Comparison of ENCODE assay signal across 10 cellular contexts in the genomic region with DNA sequence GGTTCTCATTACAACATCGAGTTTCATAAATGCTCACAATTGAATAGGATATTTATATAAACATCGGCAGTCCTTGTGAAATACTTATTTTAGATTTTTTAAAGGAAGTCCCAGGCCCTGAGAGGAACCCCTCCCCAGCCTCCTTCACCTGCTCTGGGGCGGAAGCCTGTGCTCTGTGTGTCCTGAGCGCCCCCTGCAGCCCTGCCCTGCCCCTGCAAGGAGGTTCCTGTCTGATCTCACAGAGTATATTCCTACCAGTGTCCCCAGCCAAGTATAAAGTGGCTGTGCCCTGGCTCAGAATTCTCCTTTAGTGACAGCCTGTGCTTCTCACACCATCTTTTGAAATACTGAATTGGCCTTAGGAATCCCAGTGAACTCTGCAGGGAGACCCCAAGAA.
DNase-seq lines count a peak whose midpoint lies in the region; ATAC-seq, FAIRE-seq and TF ChIP-seq lines count a peak whose summit lies in the region.
"Had no signal": no experiment of that assay in that cellular context is flagged by ENCODE, and none has a peak within 500 bp of the region (broad histone marks: within the 10 kb centered on the region; RNA-seq: fewer than 3 reads in every experiment).

No MANE protein-coding gene starts in this region.

- peak; percentile 67 for ATAC-seq in GM19463 (IDR thresholded peaks at IDR 0.05; ENCODE audit: unreplicated experiment)
- peak; percentile 62 for ATAC-seq in GM12878
- ATAC-seq in HG02571 (IDR thresholded peaks at IDR 0.05; ENCODE audit: unreplicated experiment) = no peak

- TF ChIP-seq CTCF in GM12878 (IDR thresholded peaks at IDR 0.05 in 2 of 3, conservative IDR thresholded peaks at IDR 0.05 in 1 of 3; ENCODE audit: control insufficient read depth in 2 of 3, extremely low read depth in 1 of 3, insufficient read depth in 1 of 3, low read depth in 3 of 3, low read length in 3 of 3) = peak; percentile 28 to 46 (median 32); a peak in 5 of 6 replicates

- TF ChIP-seq EP300 in GM12878 (IDR thresholded peaks at IDR 0.05; ENCODE audit: borderline replicate concordance in 1 of 2, control insufficient read depth in 1 of 2, low read depth in 2 of 2, low read length in 2 of 2) = no peak

- H3K27me3 ChIP-seq in GM12878 (replicated peaks in 1 of 2; ENCODE audit: control insufficient read depth in 2 of 2, insufficient read depth in 2 of 2, low read length in 1 of 2) = no peaks in the 10 kb centered on the region

- 0% methylated on average over 4 of the region's 4 CpGs for WGBS in GM12878 (ENCODE audit: insufficient coverage, insufficient replicate concordance, low lambda C conversion rate, missing lambda C conversion rate)

- TF ChIP-seq RAD21 in GM12878 (IDR thresholded peaks at IDR 0.05; ENCODE audit: insufficient read depth, low read depth, low read length) = no peak

- no peak overlapping the region for H3K4me2 ChIP-seq in GM12878 (ENCODE audit: control insufficient read depth, insufficient read depth)

- BruUV-seq in GM12878 (replicated peaks; lab: Mats Ljungman, UMichigan) = no TSS peak

- no peak overlapping the region for H3K9ac ChIP-seq in GM12878 (ENCODE audit: control insufficient read depth, insufficient read depth, low read length)

- no peaks in the 10 kb centered on the region for H3K4me1 ChIP-seq in GM12878 (ENCODE audit: control insufficient read depth, insufficient read depth, low read length)

- H4K20me1 ChIP-seq in GM12878 (ENCODE audit: control insufficient read depth, insufficient read depth) = no peaks in the 10 kb centered on the region

- H3K27ac ChIP-seq in GM12878 (ENCODE audit: control insufficient read depth, insufficient read depth) = no peak overlapping the region

- SMC1A ChIA-PET in GM12878 (lab: Charles Lee; ENCODE audit: uncharacterized antibody, unreplicated experiment) = no interaction called here

- in situ Hi-C loops in GM12878 (cut with MboI) = no loop called here

- H3K79me2 ChIP-seq in GM12878 (ENCODE audit: control insufficient read depth, insufficient read depth, low read length) = no peaks in the 10 kb centered on the region

- CTCF ChIA-PET in GM12878 (lab: Yijun Ruan, JAX) = interaction anchor here (0.8 kb wide), 1 partner anchor 476 kb away, joined by 3 read pairs; no protein-coding TSS in a partner anchor

- DNase-seq in activated CD4-positive, alpha-beta T cell treated with anti-CD3 and anti-CD28 coated beads for 24 hours (ENCODE audit: low read depth in 2 of 2) = peak; percentile 39 to 54
- no peak for DNase-seq in GM12878 (ENCODE audit: low read depth, low spot score)
- DNase-seq in stimulated activated CD8-positive, alpha-beta memory T cell treated with anti-CD3 and anti-CD28 coated beads, Interleukin-2, amount 100 ng/mL, for 48 hours (ENCODE audit: low read depth in 2 of 2) = peak; percentile 41 to 43
- no peak for DNase-seq in DMS53 (lab: John Stamatoyannopoulos, UW)
- DNase-seq in RCC 7860 (ENCODE audit: low spot score) = no peak
- no peak for DNase-seq in amygdala (lab: John Stamatoyannopoulos, UW)
- DNase-seq: RPMI8226 had no signal

- no peak overlapping the region for H3K4me3 ChIP-seq in GM12878

- H3K9me3 ChIP-seq in GM12878 (replicated peaks; ENCODE audit: control insufficient read depth, insufficient read depth, low read length) = no peaks in the 10 kb centered on the region

- RAD21 ChIA-PET in GM12878 (lab: Charles Lee; ENCODE audit: unreplicated experiment) = interaction anchor here (0.7 kb wide), 1 partner anchor 655 kb away, joined by 3 read pairs; no protein-coding TSS in a partner anchor

- POLR2A ChIA-PET in GM12878 (lab: Charles Lee) = no interaction called here

- H2AFZ ChIP-seq in GM12878 (ENCODE audit: control insufficient read depth, low read depth, low read length) = no peak overlapping the region

- no peaks in the 10 kb centered on the region for H3K36me3 ChIP-seq in GM12878 (ENCODE audit: control insufficient read depth in 2 of 2, insufficient read depth in 2 of 2, low read length in 1 of 2)

- no peak for TF ChIP-seq POLR2A in GM12878 (IDR thresholded peaks at IDR 0.05; ENCODE audit: low read depth, low read length)

- intact Hi-C loops in GM12878 (cut with micrococcal nuclease; ENCODE audit: unreplicated experiment) = no loop called here

- FAIRE-seq in GM12878 (lab: Jason Lieb, UNC) (no peak), RCC 7860 (lab: Jason Lieb, UNC) (no peak)
- FAIRE-seq: colon had no signal

TF ChIP-seq in GM12878, 131 proteins besides CTCF, POLR2A, EP300 and RAD21:
- TF ChIP-seq, protein P1, sequence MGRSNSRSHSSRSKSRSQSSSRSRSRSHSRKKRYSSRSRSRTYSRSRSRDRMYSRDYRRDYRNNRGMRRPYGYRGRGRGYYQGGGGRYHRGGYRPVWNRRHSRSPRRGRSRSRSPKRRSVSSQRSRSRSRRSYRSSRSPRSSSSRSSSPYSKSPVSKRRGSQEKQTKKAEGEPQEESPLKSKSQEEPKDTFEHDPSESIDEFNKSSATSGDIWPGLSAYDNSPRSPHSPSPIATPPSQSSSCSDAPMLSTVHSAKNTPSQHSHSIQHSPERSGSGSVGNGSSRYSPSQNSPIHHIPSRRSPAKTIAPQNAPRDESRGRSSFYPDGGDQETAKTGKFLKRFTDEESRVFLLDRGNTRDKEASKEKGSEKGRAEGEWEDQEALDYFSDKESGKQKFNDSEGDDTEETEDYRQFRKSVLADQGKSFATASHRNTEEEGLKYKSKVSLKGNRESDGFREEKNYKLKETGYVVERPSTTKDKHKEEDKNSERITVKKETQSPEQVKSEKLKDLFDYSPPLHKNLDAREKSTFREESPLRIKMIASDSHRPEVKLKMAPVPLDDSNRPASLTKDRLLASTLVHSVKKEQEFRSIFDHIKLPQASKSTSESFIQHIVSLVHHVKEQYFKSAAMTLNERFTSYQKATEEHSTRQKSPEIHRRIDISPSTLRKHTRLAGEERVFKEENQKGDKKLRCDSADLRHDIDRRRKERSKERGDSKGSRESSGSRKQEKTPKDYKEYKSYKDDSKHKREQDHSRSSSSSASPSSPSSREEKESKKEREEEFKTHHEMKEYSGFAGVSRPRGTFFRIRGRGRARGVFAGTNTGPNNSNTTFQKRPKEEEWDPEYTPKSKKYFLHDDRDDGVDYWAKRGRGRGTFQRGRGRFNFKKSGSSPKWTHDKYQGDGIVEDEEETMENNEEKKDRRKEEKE (IDR thresholded peaks at IDR 0.05) = no peak
- TF ChIP-seq, protein P2, sequence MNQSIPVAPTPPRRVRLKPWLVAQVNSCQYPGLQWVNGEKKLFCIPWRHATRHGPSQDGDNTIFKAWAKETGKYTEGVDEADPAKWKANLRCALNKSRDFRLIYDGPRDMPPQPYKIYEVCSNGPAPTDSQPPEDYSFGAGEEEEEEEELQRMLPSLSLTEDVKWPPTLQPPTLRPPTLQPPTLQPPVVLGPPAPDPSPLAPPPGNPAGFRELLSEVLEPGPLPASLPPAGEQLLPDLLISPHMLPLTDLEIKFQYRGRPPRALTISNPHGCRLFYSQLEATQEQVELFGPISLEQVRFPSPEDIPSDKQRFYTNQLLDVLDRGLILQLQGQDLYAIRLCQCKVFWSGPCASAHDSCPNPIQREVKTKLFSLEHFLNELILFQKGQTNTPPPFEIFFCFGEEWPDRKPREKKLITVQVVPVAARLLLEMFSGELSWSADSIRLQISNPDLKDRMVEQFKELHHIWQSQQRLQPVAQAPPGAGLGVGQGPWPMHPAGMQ (IDR thresholded peaks at IDR 0.05; ENCODE audit: borderline replicate concordance) = no peak
- TF ChIP-seq BHLHE40 (IDR thresholded peaks at IDR 0.05; ENCODE audit: borderline replicate concordance in 1 of 2, low read depth in 2 of 2, low read length in 1 of 2) = no peak

Comparison
In these comparisons a context has a peak if more than half of its experiments do, and no peak if none do; other contexts are left out.
1. DNase-seq: peak in activated CD4-positive, alpha-beta T cell treated with anti-CD3 and anti-CD28 coated beads for 24 hours (2 of 2) and stimulated activated CD8-positive, alpha-beta memory T cell treated with anti-CD3 and anti-CD28 coated beads, Interleukin-2, amount 100 ng/mL, for 48 hours (2 of 2); none in GM12878 (single experiment), DMS53 (single experiment), RCC 7860 (single experiment) and amygdala (0 of 56).